24 cellular contexts compared by ENCODE assay signal in genomic region chr11:115083129-115083823, GRCh38.
DNase-seq lines count a peak whose midpoint lies in the region; ATAC-seq, FAIRE-seq and TF ChIP-seq lines count a peak whose summit lies in the region.
"Had no signal": no experiment of that assay in that cellular context is flagged by ENCODE, and none has a peak within 500 bp of the region (broad histone marks: within the 10 kb centered on the region; RNA-seq: fewer than 3 reads in every experiment).

No MANE protein-coding gene starts in this region.

- CTCF ChIA-PET in A673 (lab: Charles Lee): no interaction called here

- H3K36me3 ChIP-seq in A673 (ENCODE audit: insufficient read depth, low read length, poor library complexity, severe bottlenecking) (no peaks in the 10 kb centered on the region), endocrine pancreas (ENCODE audit: control insufficient read depth, insufficient read depth, low read length) (no peaks in the 10 kb centered on the region), tibial artery (no peaks in the 10 kb centered on the region)
- H3K36me3 ChIP-seq: heart right ventricle, MG63, sigmoid colon, SJSA1, suprapubic skin had no signal

- POLR2A ChIA-PET in A673 (lab: Charles Lee; ENCODE audit: low non-redundant PET): no interaction called here

- H3K4me1 ChIP-seq in A673 (ENCODE audit: insufficient read depth, low read length, poor library complexity, severe bottlenecking) (no peaks in the 10 kb centered on the region), endocrine pancreas (ENCODE audit: control insufficient read depth, insufficient read depth, low read length) (no peaks in the 10 kb centered on the region), tibial artery (no peaks in the 10 kb centered on the region)
- H3K4me1 ChIP-seq: sigmoid colon, SJSA1, suprapubic skin had no signal

- intact Hi-C loops in A673 (cut with micrococcal nuclease; ENCODE audit: unreplicated experiment) (no loop called here), tibial artery (cut with DNase I; ENCODE audit: low total_unique reads) (no loop called here)

- no peak overlapping the region for H3K9ac ChIP-seq in endocrine pancreas (ENCODE audit: control insufficient read depth, insufficient read depth, low read length)

- DNase-seq in A673 (ENCODE audit: low spot score) (peak; percentile 16), DMS53 treated with DMSO at 0.1 percent for 48 hours (lab: John Stamatoyannopoulos, UW; ENCODE audit: unreplicated experiment) (peak; percentile 76), NCI-H2081 treated with DMSO at 0.1 percent for 48 hours (lab: John Stamatoyannopoulos, UW) (peak; percentile 90), tibial artery (no peak), GM19239 (ENCODE audit: insufficient read length, low spot score) (no peak)
- DNase-seq: activated CD4-positive, alpha-beta T cell treated with anti-CD3 and anti-CD28 coated beads, Interleukin-2, amount 10 ng/mL, durations not matched to agents 24 days and 14 days; aorta; caudate nucleus; GF-D8; H9; heart right ventricle; MG63; natural killer cell; NCI-H1930; sigmoid colon; stimulated activated CD4-positive, alpha-beta T cell treated with anti-CD3 and anti-CD28 coated beads, Interleukin-15, amount 100 ng/mL, for 24 hours; stimulated activated CD8-positive, alpha-beta memory T cell treated with anti-CD3 and anti-CD28 coated beads, Interleukin-4, amount 100 ng/mL, for 48 hours had no signal

- H3K27me3 ChIP-seq in A673 (replicated peaks; ENCODE audit: insufficient read depth, low read depth, low read length, poor library complexity): no peaks in the 10 kb centered on the region
- H3K27me3 ChIP-seq in endocrine pancreas (ENCODE audit: control insufficient read depth, insufficient read depth, low read length): no peaks in the 10 kb centered on the region
- H3K27me3 ChIP-seq in tibial artery: peaks cover 0 to 17% of the 10 kb centered on the region in 2 donors
- H3K27me3 ChIP-seq: MG63, SJSA1 had no signal

- H3K4me3 ChIP-seq in A673 (ENCODE audit: low read depth, low read length, poor library complexity, severe bottlenecking): no peak overlapping the region
- peak overlapping the region; percentile 12 for H3K4me3 ChIP-seq in endocrine pancreas (ENCODE audit: control insufficient read depth, insufficient read depth, low read length)
- no peak overlapping the region for H3K4me3 ChIP-seq in tibial artery
- H3K4me3 ChIP-seq: heart right ventricle, MG63, sigmoid colon, SJSA1, suprapubic skin had no signal

- no TSS peak for BruUV-seq in A673 (replicated peaks; lab: Mats Ljungman, UMichigan)

- H3K9me3 ChIP-seq in A673 (ENCODE audit: low read depth, low read length, poor library complexity, severe bottlenecking) (no peaks in the 10 kb centered on the region), endocrine pancreas (ENCODE audit: control insufficient read depth, low read length) (no peaks in the 10 kb centered on the region), tibial artery (no peaks in the 10 kb centered on the region)
- H3K9me3 ChIP-seq: heart right ventricle, MG63, sigmoid colon, SJSA1, suprapubic skin had no signal

- TF ChIP-seq CTCF in A673 (conservative IDR thresholded peaks at IDR 0.05; ENCODE audit: low read depth, low read length): no peak
- no peak for TF ChIP-seq CTCF in tibial artery (IDR thresholded peaks at IDR 0.05)

- FAIRE-seq in GM19239 (lab: Jason Lieb, UNC): no peak
- FAIRE-seq: RCC 7860, urothelium cell line had no signal

- H3K27ac ChIP-seq in A673 (ENCODE audit: low read depth, low read length, poor library complexity, severe bottlenecking): no peak overlapping the region
- H3K27ac ChIP-seq in tibial artery: no peak overlapping the region
- H3K27ac ChIP-seq: heart right ventricle, sigmoid colon, SJSA1, suprapubic skin had no signal

- ATAC-seq in GM21737 (IDR thresholded peaks at IDR 0.05; ENCODE audit: unreplicated experiment) (no peak), HG02759 (IDR thresholded peaks at IDR 0.05; ENCODE audit: unreplicated experiment) (no peak)
- ATAC-seq: heart right ventricle, natural killer cell had no signal

Comparison
In these comparisons a context has a peak if more than half of its experiments do, and no peak if none do; other contexts are left out.
1. DNase-seq: peak in A673 (single experiment), DMS53 treated with DMSO at 0.1 percent for 48 hours (single experiment) and NCI-H2081 treated with DMSO at 0.1 percent for 48 hours (single experiment); none in tibial artery (0 of 2) and GM19239 (single experiment).